1 cellular context compared by ENCODE assay signal in the genomic region with DNA sequence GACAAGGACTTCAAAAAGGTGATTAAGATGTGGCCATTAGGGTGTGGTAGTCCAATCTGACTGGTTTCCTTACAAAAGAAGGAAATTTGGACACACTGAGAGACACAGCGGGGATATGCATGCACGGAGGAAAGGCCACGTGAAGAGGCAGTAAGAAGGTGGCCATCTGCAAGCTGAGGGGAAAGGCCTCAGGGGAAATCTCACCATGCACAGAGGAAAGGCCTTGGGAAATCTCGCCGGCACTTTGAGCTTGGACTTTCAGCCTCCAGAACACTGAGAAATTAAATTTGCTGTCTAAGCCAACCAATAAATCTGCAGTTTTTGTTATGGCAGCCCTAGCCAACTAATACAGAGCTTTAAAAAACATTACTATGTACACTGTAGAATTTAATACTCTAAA.
TF ChIP-seq lines count a peak whose summit lies in the region.

No MANE protein-coding gene starts in this region.

TF ChIP-seq in K562, 482 proteins besides CTCF, POLR2A, EP300 and RAD21 (continued from another document):
- no peak for TF ChIP-seq E4F1 (CRISPR knock-in tag; IDR thresholded peaks at IDR 0.05; ENCODE audit: borderline replicate concordance)
- no peak for TF ChIP-seq ETS2 (tag; IDR thresholded peaks at IDR 0.05; ENCODE audit: borderline replicate concordance, poor library complexity, severe bottlenecking)
- TF ChIP-seq, protein P1, sequence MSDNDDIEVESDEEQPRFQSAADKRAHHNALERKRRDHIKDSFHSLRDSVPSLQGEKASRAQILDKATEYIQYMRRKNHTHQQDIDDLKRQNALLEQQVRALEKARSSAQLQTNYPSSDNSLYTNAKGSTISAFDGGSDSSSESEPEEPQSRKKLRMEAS (CRISPR knock-in tag; IDR thresholded peaks at IDR 0.05), result no peak
- TF ChIP-seq, protein P2, sequence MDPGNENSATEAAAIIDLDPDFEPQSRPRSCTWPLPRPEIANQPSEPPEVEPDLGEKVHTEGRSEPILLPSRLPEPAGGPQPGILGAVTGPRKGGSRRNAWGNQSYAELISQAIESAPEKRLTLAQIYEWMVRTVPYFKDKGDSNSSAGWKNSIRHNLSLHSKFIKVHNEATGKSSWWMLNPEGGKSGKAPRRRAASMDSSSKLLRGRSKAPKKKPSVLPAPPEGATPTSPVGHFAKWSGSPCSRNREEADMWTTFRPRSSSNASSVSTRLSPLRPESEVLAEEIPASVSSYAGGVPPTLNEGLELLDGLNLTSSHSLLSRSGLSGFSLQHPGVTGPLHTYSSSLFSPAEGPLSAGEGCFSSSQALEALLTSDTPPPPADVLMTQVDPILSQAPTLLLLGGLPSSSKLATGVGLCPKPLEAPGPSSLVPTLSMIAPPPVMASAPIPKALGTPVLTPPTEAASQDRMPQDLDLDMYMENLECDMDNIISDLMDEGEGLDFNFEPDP (CRISPR knock-in tag; IDR thresholded peaks at IDR 0.05), result no peak
- TF ChIP-seq, protein P3, sequence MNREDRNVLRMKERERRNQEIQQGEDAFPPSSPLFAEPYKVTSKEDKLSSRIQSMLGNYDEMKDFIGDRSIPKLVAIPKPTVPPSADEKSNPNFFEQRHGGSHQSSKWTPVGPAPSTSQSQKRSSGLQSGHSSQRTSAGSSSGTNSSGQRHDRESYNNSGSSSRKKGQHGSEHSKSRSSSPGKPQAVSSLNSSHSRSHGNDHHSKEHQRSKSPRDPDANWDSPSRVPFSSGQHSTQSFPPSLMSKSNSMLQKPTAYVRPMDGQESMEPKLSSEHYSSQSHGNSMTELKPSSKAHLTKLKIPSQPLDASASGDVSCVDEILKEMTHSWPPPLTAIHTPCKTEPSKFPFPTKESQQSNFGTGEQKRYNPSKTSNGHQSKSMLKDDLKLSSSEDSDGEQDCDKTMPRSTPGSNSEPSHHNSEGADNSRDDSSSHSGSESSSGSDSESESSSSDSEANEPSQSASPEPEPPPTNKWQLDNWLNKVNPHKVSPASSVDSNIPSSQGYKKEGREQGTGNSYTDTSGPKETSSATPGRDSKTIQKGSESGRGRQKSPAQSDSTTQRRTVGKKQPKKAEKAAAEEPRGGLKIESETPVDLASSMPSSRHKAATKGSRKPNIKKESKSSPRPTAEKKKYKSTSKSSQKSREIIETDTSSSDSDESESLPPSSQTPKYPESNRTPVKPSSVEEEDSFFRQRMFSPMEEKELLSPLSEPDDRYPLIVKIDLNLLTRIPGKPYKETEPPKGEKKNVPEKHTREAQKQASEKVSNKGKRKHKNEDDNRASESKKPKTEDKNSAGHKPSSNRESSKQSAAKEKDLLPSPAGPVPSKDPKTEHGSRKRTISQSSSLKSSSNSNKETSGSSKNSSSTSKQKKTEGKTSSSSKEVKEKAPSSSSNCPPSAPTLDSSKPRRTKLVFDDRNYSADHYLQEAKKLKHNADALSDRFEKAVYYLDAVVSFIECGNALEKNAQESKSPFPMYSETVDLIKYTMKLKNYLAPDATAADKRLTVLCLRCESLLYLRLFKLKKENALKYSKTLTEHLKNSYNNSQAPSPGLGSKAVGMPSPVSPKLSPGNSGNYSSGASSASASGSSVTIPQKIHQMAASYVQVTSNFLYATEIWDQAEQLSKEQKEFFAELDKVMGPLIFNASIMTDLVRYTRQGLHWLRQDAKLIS (CRISPR knock-in tag; IDR thresholded peaks at IDR 0.05), result no peak
- no peak for TF ChIP-seq RCOR1 (IDR thresholded peaks at IDR 0.05; ENCODE audit: borderline replicate concordance in 1 of 2, low read depth in 2 of 2, low read length in 2 of 2)
- TF ChIP-seq, protein P4, sequence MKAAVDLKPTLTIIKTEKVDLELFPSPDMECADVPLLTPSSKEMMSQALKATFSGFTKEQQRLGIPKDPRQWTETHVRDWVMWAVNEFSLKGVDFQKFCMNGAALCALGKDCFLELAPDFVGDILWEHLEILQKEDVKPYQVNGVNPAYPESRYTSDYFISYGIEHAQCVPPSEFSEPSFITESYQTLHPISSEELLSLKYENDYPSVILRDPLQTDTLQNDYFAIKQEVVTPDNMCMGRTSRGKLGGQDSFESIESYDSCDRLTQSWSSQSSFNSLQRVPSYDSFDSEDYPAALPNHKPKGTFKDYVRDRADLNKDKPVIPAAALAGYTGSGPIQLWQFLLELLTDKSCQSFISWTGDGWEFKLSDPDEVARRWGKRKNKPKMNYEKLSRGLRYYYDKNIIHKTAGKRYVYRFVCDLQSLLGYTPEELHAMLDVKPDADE (conservative IDR thresholded peaks at IDR 0.05; ENCODE audit: control insufficient read depth, low read depth, low read length), result no peak
